9 cellular contexts compared by ENCODE assay signal in genomic region chr6:28490191-28490890, GRCh38. TPM values are rescaled to one million over a fixed set of nuclear protein-coding genes. Genes with fewer than 3 reads are reported as not detected.
DNase-seq lines count a peak whose midpoint lies in the region; ATAC-seq, FAIRE-seq and TF ChIP-seq lines count a peak whose summit lies in the region.
"Had no signal": no experiment of that assay in that cellular context is flagged by ENCODE, and none has a peak within 500 bp of the region (broad histone marks: within the 10 kb centered on the region; RNA-seq: fewer than 3 reads in every experiment).

No MANE protein-coding gene starts in this region.

- no peaks in the 10 kb centered on the region for H3K79me1 ChIP-seq in neuronal stem cell (ENCODE audit: low read depth, low read length)

- peak overlapping the region; percentile 98 for H3K27ac Mint-ChIP-seq in chondrocyte (ENCODE audit: unreplicated experiment)

- no peak overlapping the region for H2BK12ac ChIP-seq in neuronal stem cell (ENCODE audit: low read length)

- H4K91ac ChIP-seq in neuronal stem cell (ENCODE audit: low read depth, low read length, poor library complexity) = no peak overlapping the region

- H2AK5ac ChIP-seq in neuronal stem cell (ENCODE audit: low read depth, low read length) = no peak overlapping the region

- H3K14ac ChIP-seq in neuronal stem cell (ENCODE audit: low read length) = no peak overlapping the region

- peak overlapping the region; percentile 69 for H3K4me2 ChIP-seq in neuronal stem cell (ENCODE audit: insufficient read depth, low read length, poor library complexity, severe bottlenecking)

- H2BK5ac ChIP-seq in neuronal stem cell (ENCODE audit: low read length) = no peak overlapping the region

- no peak for TF ChIP-seq CTCF in chondrocyte (IDR thresholded peaks at IDR 0.05)

- no peak overlapping the region for H3K18ac ChIP-seq in neuronal stem cell (ENCODE audit: low read length)

- peak overlapping the region; percentile 58 to 78 for H3K4me3 ChIP-seq in neuronal stem cell (ENCODE audit: low read length in 2 of 2)

- H3K23ac ChIP-seq in neuronal stem cell (ENCODE audit: low read depth, low read length, poor library complexity) = no peak overlapping the region

- H3K4me1 Mint-ChIP-seq in chondrocyte (ENCODE audit: low read depth) = peaks cover 16% of the 10 kb centered on the region

- no peaks in the 10 kb centered on the region for H3K9me3 Mint-ChIP-seq in chondrocyte (ENCODE audit: low read depth)

- H2BK120ac ChIP-seq in neuronal stem cell (ENCODE audit: low read depth, low read length) = no peak overlapping the region

- WGBS in neuronal stem cell (ENCODE audit: extremely low coverage in 2 of 2, insufficient read length in 2 of 2, insufficient replicate concordance in 1 of 2), 2 donors = no CpG with 5 or more reads among the region's 23 CpGs

- H3K9me3 ChIP-seq in neuronal stem cell (replicated peaks in 1 of 2; ENCODE audit: control insufficient read depth in 2 of 2, insufficient read depth in 1 of 2, low read depth in 1 of 2, low read length in 2 of 2) = no peaks in the 10 kb centered on the region

- H3K36me3 Mint-ChIP-seq in chondrocyte (ENCODE audit: low read depth) = no peaks in the 10 kb centered on the region

- no peak overlapping the region for H3K9ac ChIP-seq in neuronal stem cell (ENCODE audit: low read depth, low read length, poor library complexity)

- H3K4me3 Mint-ChIP-seq in chondrocyte (ENCODE audit: unreplicated experiment) = peak overlapping the region; percentile 84

- no peak for FAIRE-seq in HTR-8/SVneo (lab: Jason Lieb, UNC)

- ATAC-seq in GM19324 (IDR thresholded peaks at IDR 0.05; ENCODE audit: low FRiP score, unreplicated experiment) = no peak

- peaks cover 0 to 12% (median 0%) of the 10 kb centered on the region in 3 experiments for H3K27me3 ChIP-seq in neuronal stem cell (ENCODE audit: control insufficient read depth in 3 of 3, insufficient read depth in 3 of 3, low read depth in 1 of 3, low read length in 3 of 3)

- no peak overlapping the region for H4K8ac ChIP-seq in neuronal stem cell (ENCODE audit: low read depth, low read length)

- H3K4me1 ChIP-seq in neuronal stem cell (ENCODE audit: control insufficient read depth in 2 of 2, insufficient read depth in 1 of 2, low read depth in 1 of 2, low read length in 2 of 2) = peaks cover 0 to 2% of the 10 kb centered on the region in 2 donors

- no peak overlapping the region for H2BK15ac ChIP-seq in neuronal stem cell (ENCODE audit: low read length)

- peaks cover 13% of the 10 kb centered on the region for H3K27me3 Mint-ChIP-seq in chondrocyte (ENCODE audit: low read depth)

- H3K36me3 ChIP-seq in neuronal stem cell (replicated peaks in 1 of 2; ENCODE audit: control insufficient read depth in 2 of 2, insufficient read depth in 2 of 2, low read length in 2 of 2) = no peaks in the 10 kb centered on the region

- H3K27ac ChIP-seq in neuronal stem cell (replicated peaks; ENCODE audit: low read length) = no peak overlapping the region

- peak; percentile 28 for DNase-seq in ELR (ENCODE audit: low read depth)
- DNase-seq in HTR-8/SVneo (ENCODE audit: insufficient read length, low spot score) = peak; percentile 37
- no peak for DNase-seq in chondrocyte (ENCODE audit: low spot score)
- no peak for DNase-seq in neuronal stem cell (ENCODE audit: low spot score)
- DNase-seq in AML-193 (lab: John Stamatoyannopoulos, UW) = no peak
- no peak for DNase-seq in superior temporal gyrus (ENCODE audit: extremely low spot score)
- no peak for DNase-seq in hypothalamus (lab: John Stamatoyannopoulos, UW)

- peak overlapping the region; percentile 95 for H2AFZ ChIP-seq in neuronal stem cell (ENCODE audit: low read length)

- no peak overlapping the region for H3K4ac ChIP-seq in neuronal stem cell (ENCODE audit: low read length)

RNA-seq across cellular contexts. Expression of gene GPX6, which starts 25.3 kb away (rescaled TPM):
- not detected in 3 replicates for total RNA-seq in chondrocyte
- not detected for polyA plus RNA-seq in neuronal stem cell (2013, experiment 1 of 2)
- polyA plus RNA-seq in neuronal stem cell (2013, experiment 2 of 2) = not detected
- total RNA-seq: HT1080 had no signal

RNA-seq across cellular contexts. Expression of gene GPX5, which starts 35.3 kb away (rescaled TPM):
- not detected in 3 replicates for total RNA-seq in chondrocyte
- polyA plus RNA-seq in neuronal stem cell (2013, experiment 1 of 2) = not detected
- polyA plus RNA-seq in neuronal stem cell (2013, experiment 2 of 2) = not detected
- total RNA-seq: HT1080 had no signal

RNA-seq across cellular contexts. Expression of gene ZSCAN23, which starts 47.0 kb away (rescaled TPM):
- 2.1 to 3.5 TPM (median 3.3 TPM) in 3 replicates for total RNA-seq in chondrocyte
- polyA plus RNA-seq in neuronal stem cell (2013, experiment 1 of 2) = 4.9 TPM
- 3.7 TPM for polyA plus RNA-seq in neuronal stem cell (2013, experiment 2 of 2)

Comparison
In these comparisons a context has a peak if more than half of its experiments do, and no peak if none do; other contexts are left out.
1. DNase-seq: peak in ELR (single experiment) and HTR-8/SVneo (single experiment); none in chondrocyte (single experiment), neuronal stem cell (single experiment), AML-193 (0 of 2), superior temporal gyrus (single experiment) and hypothalamus (0 of 51).